Comparison of ENCODE assay signal across 20 cellular contexts in genomic region chr3:141816958-141817357, GRCh38. TPM values are rescaled to one million over a fixed set of nuclear protein-coding genes. Genes with fewer than 3 reads are reported as not detected.
"Had no signal": no experiment of that assay in that cellular context is flagged by ENCODE, and none has a peak within 500 bp of the region (broad histone marks: within the 10 kb centered on the region; RNA-seq: fewer than 3 reads in every experiment).

No MANE protein-coding gene starts in this region.

- H3K36me3 ChIP-seq: breast epithelium, right atrium auricular region, suprapubic skin had no signal

- H3K4me3 ChIP-seq: breast epithelium, right atrium auricular region, suprapubic skin had no signal

- ATAC-seq: activated CD8-positive, alpha-beta T cell treated with anti-CD3 and anti-CD28 coated beads, Interleukin-2, amount 10 ng/mL, durations not matched to agents 7 days and 5 days; natural killer cell treated with Interleukin-12 subunit alpha and Interleukin-12 subunit beta and Interleukin-15 and Interleukin-18, amount 100 ng/mL, for 72 hours had no signal

- H3K27me3 ChIP-seq: breast epithelium, right atrium auricular region, suprapubic skin had no signal

- DNase-seq: activated B cell treated with CpG ODN at 0.5 μM for 24 hours; activated CD4-positive, alpha-beta T cell treated with anti-CD3 and anti-CD28 coated beads for 48 hours; activated CD8-positive, alpha-beta memory T cell treated with anti-CD3 and anti-CD28 coated beads, Interleukin-2, amount 50 U/mL, for 48 hours; activated CD8-positive, alpha-beta T cell treated with anti-CD3 and anti-CD28 coated beads, Interleukin-2, amount 10 ng/mL, durations not matched to agents 7 days and 5 days; activated gamma-delta T cell treated with Interleukin-2 at 50 U/mL for 16 hours; activated naive CD8-positive, alpha-beta T cell treated with anti-CD3 and anti-CD28 coated beads for 36 hours; aorta; cerebellar nuclear complex; dermis blood vessel endothelial cell; kidney glomerular epithelial cell; small intestine; trophoblast cell had no signal

- FAIRE-seq: small intestine had no signal

- H3K9me3 ChIP-seq: suprapubic skin had no signal

- H3K27ac ChIP-seq: breast epithelium, right atrium auricular region, suprapubic skin had no signal

- H3K4me1 ChIP-seq: breast epithelium, right atrium auricular region had no signal

RNA-seq across cellular contexts. Expression of gene GRK7, which starts 53.8 kb away (rescaled TPM):
- total RNA-seq: activated B cell treated with CpG ODN at 0.5 μM for 24 hours; activated CD8-positive, alpha-beta T cell treated with anti-CD3 and anti-CD28 coated beads, Interleukin-2, amount 10 ng/mL, durations not matched to agents 7 days and 5 days; activated naive CD8-positive, alpha-beta T cell treated with anti-CD3 and anti-CD28 coated beads for 36 hours; dermis blood vessel endothelial cell; epithelial cell of proximal tubule; fibroblast of villous mesenchyme; mesenteric fat pad had no signal
- polyA plus RNA-seq: aorta, liver, small intestine had no signal
